23 cellular contexts compared by ENCODE assay signal in genomic region chr6:166591961-166592520, GRCh38. TPM values are rescaled to one million over a fixed set of nuclear protein-coding genes. Genes with fewer than 3 reads are reported as not detected.
"Had no signal": no experiment of that assay in that cellular context is flagged by ENCODE, and none has a peak within 500 bp of the region (broad histone marks: within the 10 kb centered on the region; RNA-seq: fewer than 3 reads in every experiment).

No MANE protein-coding gene starts in this region.

- H3K27me3 Mint-ChIP-seq: activated B cell treated with CpG ODN at 0.5 μM for 24 hours; activated CD4-positive, alpha-beta T cell treated with anti-CD3 and anti-CD28 coated beads for 36 hours; activated naive CD4-positive, alpha-beta T cell treated with anti-CD3 and anti-CD28 coated beads, Interleukin-2, amount 10 ng/mL, durations not matched to agents 7 days and 5 days; activated naive CD8-positive, alpha-beta T cell treated with anti-CD3 and anti-CD28 coated beads, Interleukin-2, amount 10 ng/mL, durations not matched to agents 7 days and 5 days; activated T-cell treated with anti-CD3 and anti-CD28 coated beads, Interleukin-2, amount 50 U/mL, for 24 hours had no signal

- H3K27ac ChIP-seq: ascending aorta, left lung, lower lobe of right lung, neutrophil, pancreas, prostate gland, spleen, testis, transverse colon had no signal

- H3K36me3 Mint-ChIP-seq: activated naive CD4-positive, alpha-beta T cell treated with anti-CD3 and anti-CD28 coated beads, Interleukin-2, amount 10 ng/mL, durations not matched to agents 7 days and 5 days; activated naive CD8-positive, alpha-beta T cell treated with anti-CD3 and anti-CD28 coated beads, Interleukin-2, amount 10 ng/mL, durations not matched to agents 7 days and 5 days had no signal

- H3K9me3 Mint-ChIP-seq: activated B cell treated with CpG ODN at 0.5 μM for 24 hours; activated naive CD4-positive, alpha-beta T cell treated with anti-CD3 and anti-CD28 coated beads, Interleukin-2, amount 10 ng/mL, durations not matched to agents 7 days and 5 days; activated naive CD8-positive, alpha-beta T cell treated with anti-CD3 and anti-CD28 coated beads, Interleukin-2, amount 10 ng/mL, durations not matched to agents 7 days and 5 days; activated T-cell treated with anti-CD3 and anti-CD28 coated beads, Interleukin-2, amount 50 U/mL, for 24 hours; dendritic cell treated with granulocyte-macrophage colony-stimulating factor and Interleukin-4, amounts not matched to agents 40 ng/mL and 50 ng/mL, for 4 days; nephron progenitor cell had no signal

- DNase-seq: activated B cell treated with CpG ODN at 0.5 μM for 24 hours; activated CD4-positive, alpha-beta T cell treated with anti-CD3 and anti-CD28 coated beads for 36 hours; activated CD8-positive, alpha-beta T cell treated with anti-CD3 and anti-CD28 coated beads, Interleukin-2, amount 10 ng/mL, durations not matched to agents 7 days and 5 days; activated gamma-delta T cell; activated naive CD4-positive, alpha-beta T cell treated with anti-CD3 and anti-CD28 coated beads, Interleukin-2, amount 10 ng/mL, durations not matched to agents 7 days and 5 days; activated naive CD8-positive, alpha-beta T cell treated with anti-CD3 and anti-CD28 coated beads, Interleukin-2, amount 10 ng/mL, durations not matched to agents 7 days and 5 days; activated T-cell treated with anti-CD3 and anti-CD28 coated beads, Interleukin-2, amount 50 U/mL, for 24 hours; caudate nucleus; left lung; lower lobe of right lung; mucosa of descending colon; nephron progenitor cell; pancreas; sigmoid colon; stimulated activated naive CD8-positive, alpha-beta T cell treated with anti-CD3 and anti-CD28 coated beads, Interleukin-15, Interleukin-2, amounts not matched to agents 100 U/mL and 50 U/mL, for 24 hours; T-helper 2 cell; testis; transverse colon had no signal

- H3K27ac Mint-ChIP-seq: activated B cell treated with CpG ODN at 0.5 μM for 24 hours; activated CD4-positive, alpha-beta T cell treated with anti-CD3 and anti-CD28 coated beads for 36 hours; activated CD8-positive, alpha-beta T cell treated with anti-CD3 and anti-CD28 coated beads, Interleukin-2, amount 10 ng/mL, durations not matched to agents 7 days and 5 days; activated naive CD4-positive, alpha-beta T cell treated with anti-CD3 and anti-CD28 coated beads, Interleukin-2, amount 10 ng/mL, durations not matched to agents 7 days and 5 days; activated naive CD8-positive, alpha-beta T cell treated with anti-CD3 and anti-CD28 coated beads, Interleukin-2, amount 10 ng/mL, durations not matched to agents 7 days and 5 days; activated T-cell treated with anti-CD3 and anti-CD28 coated beads, Interleukin-2, amount 50 U/mL, for 24 hours; dendritic cell treated with granulocyte-macrophage colony-stimulating factor and Interleukin-4, amounts not matched to agents 40 ng/mL and 50 ng/mL, for 4 days; nephron progenitor cell had no signal

- H3K4me3 Mint-ChIP-seq: activated B cell treated with CpG ODN at 0.5 μM for 24 hours; activated CD4-positive, alpha-beta T cell treated with anti-CD3 and anti-CD28 coated beads for 36 hours; activated CD8-positive, alpha-beta T cell treated with anti-CD3 and anti-CD28 coated beads, Interleukin-2, amount 10 ng/mL, durations not matched to agents 7 days and 5 days; activated naive CD4-positive, alpha-beta T cell treated with anti-CD3 and anti-CD28 coated beads, Interleukin-2, amount 10 ng/mL, durations not matched to agents 7 days and 5 days; activated naive CD8-positive, alpha-beta T cell treated with anti-CD3 and anti-CD28 coated beads, Interleukin-2, amount 10 ng/mL, durations not matched to agents 7 days and 5 days; activated T-cell treated with anti-CD3 and anti-CD28 coated beads, Interleukin-2, amount 50 U/mL, for 24 hours; dendritic cell treated with granulocyte-macrophage colony-stimulating factor and Interleukin-4, amounts not matched to agents 40 ng/mL and 50 ng/mL, for 4 days; nephron progenitor cell had no signal

- H3K27me3 ChIP-seq: ascending aorta, left lung, neutrophil, pancreas, sigmoid colon, spleen, testis, transverse colon had no signal

- H3K9me3 ChIP-seq: ascending aorta, left lung, lower lobe of right lung, mucosa of descending colon, neutrophil, pancreas, prostate gland, sigmoid colon, spleen, testis, transverse colon had no signal

- ATAC-seq: activated CD4-positive, alpha-beta T cell treated with anti-CD3 and anti-CD28 coated beads for 36 hours; activated CD8-positive, alpha-beta T cell treated with anti-CD3 and anti-CD28 coated beads, Interleukin-2, amount 10 ng/mL, durations not matched to agents 7 days and 5 days; left lung; lower lobe of right lung; mucosa of descending colon; pancreas; stimulated activated naive CD8-positive, alpha-beta T cell treated with anti-CD3 and anti-CD28 coated beads, Interleukin-15, Interleukin-2, amounts not matched to agents 100 U/mL and 50 U/mL, for 24 hours had no signal

- H3K36me3 ChIP-seq: ascending aorta, left lung, lower lobe of right lung, neutrophil, pancreas, prostate gland, sigmoid colon, spleen, transverse colon had no signal

- H3K4me3 ChIP-seq: ascending aorta, left lung, lower lobe of right lung, mucosa of descending colon, pancreas, prostate gland, sigmoid colon, spleen, testis, transverse colon had no signal

- H3K4me1 ChIP-seq: pancreas, prostate gland, testis had no signal

RNA-seq across cellular contexts. Expression of gene RAMACL, which starts 5.6 kb away (rescaled TPM):
- total RNA-seq: ascending aorta had no signal
